Comparison of ENCODE assay signal across 19 cellular contexts in genomic region chr1:26752519-26752918, GRCh38. TPM values are rescaled to one million over a fixed set of nuclear protein-coding genes. Genes with fewer than 3 reads are reported as not detected.
DNase-seq lines count a peak whose midpoint lies in the region; ATAC-seq and TF ChIP-seq lines count a peak whose summit lies in the region.
"Had no signal": no experiment of that assay in that cellular context is flagged by ENCODE, and none has a peak within 500 bp of the region (broad histone marks: within the 10 kb centered on the region; RNA-seq: fewer than 3 reads in every experiment).

No MANE protein-coding gene starts in this region.

- H3K27ac ChIP-seq in PC-9 (peak overlapping the region; percentile 84), right atrium auricular region (peak overlapping the region; percentile 75 to 87), sigmoid colon (peak overlapping the region in 3 of 4 donors; percentile 6 to 49 (median 26)), mesenchymal stem cell (ENCODE audit: low read length, poor library complexity, severe bottlenecking) (no peak overlapping the region)

- H3K79me1 ChIP-seq in mesenchymal stem cell (replicated peaks; ENCODE audit: low read length, poor library complexity, severe bottlenecking), result peaks cover 28% of the 10 kb centered on the region

- no peak overlapping the region for H2BK12ac ChIP-seq in mesenchymal stem cell (ENCODE audit: low read length in 2 of 2)

- H3K9ac ChIP-seq in mesenchymal stem cell (ENCODE audit: low read length), result no peak overlapping the region

- intact Hi-C loops in PC-9 (cut with micrococcal nuclease; ENCODE audit: unreplicated experiment), result loop anchor here (5.0 kb wide), 1 partner anchor 60 kb away; no protein-coding TSS in a partner anchor
- intact Hi-C loops in sigmoid colon (cut with DNase I), result no loop called here

- no peaks in the 10 kb centered on the region for H3K9me2 ChIP-seq in PC-9 (ENCODE audit: insufficient read depth)

- peaks cover 32% of the 10 kb centered on the region for H3K79me2 ChIP-seq in PC-9 (ENCODE audit: low read depth)

- no peak overlapping the region for H2BK15ac ChIP-seq in mesenchymal stem cell (ENCODE audit: low read depth, poor library complexity, severe bottlenecking)

- H3K4me2 ChIP-seq in PC-9 (peak overlapping the region; percentile 69), mesenchymal stem cell (ENCODE audit: low read length, poor library complexity, severe bottlenecking) (no peak overlapping the region)
- H3K4me2 ChIP-seq: GM23338 had no signal

- H3K27me3 ChIP-seq in PC-9 (ENCODE audit: insufficient read depth, low read depth), result no peaks in the 10 kb centered on the region
- no peaks in the 10 kb centered on the region for H3K27me3 ChIP-seq in right atrium auricular region
- no peaks in the 10 kb centered on the region for H3K27me3 ChIP-seq in sigmoid colon
- H3K27me3 ChIP-seq in mesenchymal stem cell (ENCODE audit: control insufficient read depth in 1 of 2, insufficient read depth in 1 of 2, low read length in 2 of 2), result no peaks in the 10 kb centered on the region
- H3K27me3 ChIP-seq: adrenal gland; BLaER1 treated with 17β-estradiol and CSF1 and Interleukin-3, amounts not matched to agents 10 nM and 100 nM had no signal

- peaks cover 0 to 1% (median 0%) of the 10 kb centered on the region in 5 experiments for H3K9me3 Mint-ChIP-seq in brain
- H3K9me3 Mint-ChIP-seq: activated B cell treated with CpG ODN at 0.5 μM for 24 hours; GM23338; neural crest cell; stimulated activated naive B cell treated with anti-CD40 and anti-IgM and Interleukin-4, amounts not matched to agents 10 μg/mL and 1 μg/mL and 100 μg/mL, for 72 hours had no signal

- no peak overlapping the region for H4K8ac ChIP-seq in mesenchymal stem cell (ENCODE audit: low read length)

- H3F3A ChIP-seq in PC-9 (ENCODE audit: insufficient read depth, low read depth), result peaks cover 37% of the 10 kb centered on the region

- TF ChIP-seq CTCF in PC-9 (conservative IDR thresholded peaks at IDR 0.05) (no peak), brain (conservative IDR thresholded peaks at IDR 0.05) (no peak), right atrium auricular region (IDR thresholded peaks at IDR 0.05) (no peak), sigmoid colon (IDR thresholded peaks at IDR 0.05) (no peak)

- H4K20me1 ChIP-seq in PC-9 (ENCODE audit: insufficient read depth), result no peaks in the 10 kb centered on the region

- CTCF ChIA-PET in PC-9 (lab: Charles Lee), result no interaction called here

- no peak overlapping the region for H3K4me3 Mint-ChIP-seq in brain
- H3K4me3 Mint-ChIP-seq: activated B cell treated with CpG ODN at 0.5 μM for 24 hours; GM23338; neural crest cell; stimulated activated naive B cell treated with anti-CD40 and anti-IgM and Interleukin-4, amounts not matched to agents 10 μg/mL and 1 μg/mL and 100 μg/mL, for 72 hours had no signal

- no peak overlapping the region for H4K91ac ChIP-seq in mesenchymal stem cell (ENCODE audit: low read length)

- H3K27ac Mint-ChIP-seq in brain, result peak overlapping the region in 3 of 5 experiments; percentile 8 to 51 (median 46)
- H3K27ac Mint-ChIP-seq: GM23338 had no signal

- no peak overlapping the region for H2AK5ac ChIP-seq in mesenchymal stem cell (ENCODE audit: low read length, severe bottlenecking)

- H3K4me1 ChIP-seq in PC-9 (replicated peaks; ENCODE audit: insufficient read depth) (peaks cover 45% of the 10 kb centered on the region), right atrium auricular region (peaks cover 0 to 77% of the 10 kb centered on the region in 2 donors), sigmoid colon (peaks cover 0 to 56% (median 23%) of the 10 kb centered on the region in 4 donors), mesenchymal stem cell (ENCODE audit: control insufficient read depth, insufficient read depth, low read depth, low read length) (peaks cover 4% of the 10 kb centered on the region)

- H3K27me3 Mint-ChIP-seq in brain, result no peaks in the 10 kb centered on the region
- H3K27me3 Mint-ChIP-seq: activated B cell treated with CpG ODN at 0.5 μM for 24 hours; stimulated activated naive B cell treated with anti-CD40 and anti-IgM and Interleukin-4, amounts not matched to agents 10 μg/mL and 1 μg/mL and 100 μg/mL, for 72 hours had no signal

- H3K4me3 ChIP-seq in PC-9 (no peak overlapping the region), right atrium auricular region (no peak overlapping the region), sigmoid colon (no peak overlapping the region), mesenchymal stem cell (ENCODE audit: insufficient read depth in 1 of 2, low read depth in 1 of 2, low read length in 2 of 2) (no peak overlapping the region)
- H3K4me3 ChIP-seq: adrenal gland; BLaER1 treated with 17β-estradiol and CSF1 and Interleukin-3, amounts not matched to agents 10 nM and 100 nM; GM23338 had no signal

- H3K36me3 Mint-ChIP-seq in brain, result peaks cover 86% of the 10 kb centered on the region

- H3K23ac ChIP-seq in mesenchymal stem cell (ENCODE audit: low read length in 2 of 2), result no peak overlapping the region

- no peak overlapping the region for H3K4ac ChIP-seq in mesenchymal stem cell (ENCODE audit: low read depth in 1 of 2, low read length in 2 of 2)

- H2BK5ac ChIP-seq in mesenchymal stem cell (ENCODE audit: low read depth, low read length, poor library complexity, severe bottlenecking), result no peak overlapping the region

- DNase-seq in PC-9, result no peak
- no peak for DNase-seq in right atrium auricular region (ENCODE audit: low spot score)
- DNase-seq in sigmoid colon, result no peak
- DNase-seq in mesenchymal stem cell, result no peak
- no peak for DNase-seq in SHP77 (lab: John Stamatoyannopoulos, UW)
- DNase-seq in stimulated activated CD4-positive, alpha-beta T cell treated with anti-CD3 and anti-CD28 coated beads, Interleukin-4, amount 100 ng/mL, for 1 hour, result no peak
- DNase-seq: activated B cell treated with CpG ODN at 0.5 μM for 24 hours; DMS79; erythroblast; NCI-H2029; NCI-H526 treated with DMSO at 0.1 percent for 48 hours; PC-3; stimulated activated naive B cell treated with anti-CD40 and anti-IgM and Interleukin-4, amounts not matched to agents 10 μg/mL and 1 μg/mL and 100 μg/mL, for 72 hours had no signal

- H3K36me3 ChIP-seq in PC-9 (ENCODE audit: low read depth), result 0 out of 2 replicates have a peak, but pooled peaks cover 5% of the 10 kb centered on the region
- no peaks in the 10 kb centered on the region for H3K36me3 ChIP-seq in right atrium auricular region
- H3K36me3 ChIP-seq in sigmoid colon, result peaks cover 0 to 23% (median 2%) of the 10 kb centered on the region in 4 donors
- H3K36me3 ChIP-seq in mesenchymal stem cell (ENCODE audit: control insufficient read depth in 1 of 2, insufficient read depth in 2 of 2, low read depth in 1 of 2, low read length in 2 of 2), result peaks cover 24 to 43% of the 10 kb centered on the region in 2 experiments

- H3K9me3 ChIP-seq in PC-9 (ENCODE audit: insufficient read depth, low read depth) (no peaks in the 10 kb centered on the region), right atrium auricular region (no peaks in the 10 kb centered on the region), sigmoid colon (no peaks in the 10 kb centered on the region), mesenchymal stem cell (ENCODE audit: control insufficient read depth, low read length) (no peaks in the 10 kb centered on the region)
- H3K9me3 ChIP-seq: adrenal gland; BLaER1 treated with 17β-estradiol and CSF1 and Interleukin-3, amounts not matched to agents 10 nM and 100 nM had no signal

- no peak overlapping the region for H2AFZ ChIP-seq in PC-9
- no peak overlapping the region for H2AFZ ChIP-seq in mesenchymal stem cell (ENCODE audit: low read depth, low read length)
- H2AFZ ChIP-seq: GM23338 had no signal

- no peak overlapping the region for H3K14ac ChIP-seq in mesenchymal stem cell (ENCODE audit: low read length in 2 of 2)

- ATAC-seq in GM18519 (IDR thresholded peaks at IDR 0.05; ENCODE audit: low FRiP score, unreplicated experiment), result no peak
- ATAC-seq: GM23338; stimulated activated naive B cell treated with anti-CD40 and anti-IgM and Interleukin-4, amounts not matched to agents 10 μg/mL and 1 μg/mL and 100 μg/mL, for 72 hours had no signal

- POLR2A ChIA-PET in PC-9 (lab: Charles Lee; ENCODE audit: unreplicated experiment), result no interaction called here

- BruUV-seq in PC-9 (replicated peaks; lab: Mats Ljungman, UMichigan), result no TSS peak

- 96% methylated on average over 4 of the region's 4 CpGs for WGBS in sigmoid colon, 2 donors
- 95% methylated on average over 4 of the region's 4 CpGs for whole genome bisulfite sequencing in mesenchymal stem cell

- TF ChIP-seq EP300 in sigmoid colon (IDR thresholded peaks at IDR 0.05), result no peak

- peaks cover 17% of the 10 kb centered on the region for H3K4me1 Mint-ChIP-seq in brain

- H3K18ac ChIP-seq in mesenchymal stem cell (ENCODE audit: low read depth in 1 of 2, low read length in 2 of 2), result no peak overlapping the region

- TF ChIP-seq POLR2A in sigmoid colon (IDR thresholded peaks at IDR 0.05), result no peak

- H2BK120ac ChIP-seq in mesenchymal stem cell (ENCODE audit: low read depth, low read length), result no peak overlapping the region

RNA-seq across cellular contexts. Expression of gene PIGV, which starts 35.2 kb away (rescaled TPM):
- 30.8 and 31.9 TPM in 2 replicates for total RNA-seq in PC-9 (2021)
- polyA plus RNA-seq in brain (ENCODE audit: insufficient read depth, low read depth, low replicate concordance), result 11.9 TPM
- 10 to 100 TPM in 1 of 2 donors, 1 to 10 TPM in 1; 6.4 to 13.8 TPM for total RNA-seq in right atrium auricular region
- 10 to 100 TPM in 3 of 4 donors, 1 to 10 TPM in 1; 9.6 to 24.9 (median 14.1) TPM for total RNA-seq in sigmoid colon
- 10 to 100 TPM in 1 of 3 donors, 1 to 10 TPM in 2; 5.1 to 12.1 (median 7.2) TPM for polyA plus RNA-seq in sigmoid colon
- 8.1 TPM for polyA plus RNA-seq in mesenchymal stem cell (2013, experiment 1 of 2)
- 8.6 TPM for polyA plus RNA-seq in mesenchymal stem cell (2013, experiment 2 of 2)

RNA-seq across cellular contexts. Expression of gene ARID1A, which starts 56.7 kb away (rescaled TPM):
- total RNA-seq in PC-9 (2021) (44.8 and 60.5 TPM in 2 replicates), right atrium auricular region (10 to 100 TPM; 32.7 to 48.8 TPM), sigmoid colon (10 to 100 TPM; 20.7 to 47.1 (median 24.7) TPM)
- polyA plus RNA-seq in brain (ENCODE audit: insufficient read depth, low read depth, low replicate concordance) (61.7 TPM), sigmoid colon (10 to 100 TPM in 2 of 3 donors, 1 to 10 TPM in 1; 7.2 to 36.7 (median 11.1) TPM)
- 46.7 TPM for polyA plus RNA-seq in mesenchymal stem cell (2013, experiment 1 of 2)
- 43.3 TPM for polyA plus RNA-seq in mesenchymal stem cell (2013, experiment 2 of 2)
